In genomic region chr1:36369061-36369470, GRCh38 we compare ENCODE assay signal across 8 cellular contexts. TPM values are rescaled to one million over a fixed set of nuclear protein-coding genes. Genes with fewer than 3 reads are reported as not detected.
DNase-seq lines count a peak whose midpoint lies in the region; ATAC-seq and TF ChIP-seq lines count a peak whose summit lies in the region.

No MANE protein-coding gene starts in this region.

- peaks cover 44% of the 10 kb centered on the region for H3F3A ChIP-seq in GM23248 (ENCODE audit: insufficient read depth)

- H3K79me2 ChIP-seq in GM23248 (ENCODE audit: insufficient read depth): peaks cover 79% of the 10 kb centered on the region
- H3K79me2 ChIP-seq in mammary epithelial cell (ENCODE audit: insufficient read depth, low read length): peaks cover 71% of the 10 kb centered on the region

- H2AFZ ChIP-seq in GM23248: no peak overlapping the region
- no peak overlapping the region for H2AFZ ChIP-seq in mammary epithelial cell (ENCODE audit: low read depth, low read length)

- TF ChIP-seq CTCF in AG09309 (IDR thresholded peaks at IDR 0.05; ENCODE audit: control insufficient read depth, insufficient read depth, low read depth, low read length, missing control alignments): peak; percentile 90
- peak; percentile 85 to 90 for TF ChIP-seq CTCF in mammary epithelial cell (conservative IDR thresholded peaks at IDR 0.05 in 1 of 2, IDR thresholded peaks at IDR 0.05 in 1 of 2; ENCODE audit: extremely low read depth in 1 of 2, insufficient read depth in 1 of 2, low read depth in 1 of 2, low read length in 2 of 2)

- in situ Hi-C loops in GM23248 (cut with MboI) (no loop called here), mammary epithelial cell (cut with MboI; ENCODE audit: low sequenced_read_pairs in 2 of 2) (no loop called here)

- ATAC-seq in GM21786 (IDR thresholded peaks at IDR 0.05; ENCODE audit: unreplicated experiment): no peak

- CTCF ChIA-PET in mammary epithelial cell (lab: Charles Lee; ENCODE audit: low non-redundant PET): interaction anchor here (0.6 to 0.9 kb wide), 4 partner anchors 18 to 225 kb away, joined by 3 to 4 read pairs (median 4); no protein-coding TSS in a partner anchor

- H3K27ac ChIP-seq in GM23248: no peak overlapping the region
- H3K27ac ChIP-seq in mammary epithelial cell (ENCODE audit: insufficient read depth, low read depth, low read length): no peak overlapping the region
- peak overlapping the region; percentile 21 for H3K27ac ChIP-seq in layer of hippocampus (ENCODE audit: low read depth, low read length)

- no TSS peak for BruUV-seq in mammary epithelial cell (replicated peaks; lab: Mats Ljungman, UMichigan)

- H3K4me1 ChIP-seq in GM23248 (ENCODE audit: insufficient read depth) (peaks cover 45% of the 10 kb centered on the region), mammary epithelial cell (ENCODE audit: insufficient read depth, low read length) (peaks cover 23% of the 10 kb centered on the region)

- DNase-seq in AG09309 (ENCODE audit: low read depth): no peak
- DNase-seq in GM23248: peak; percentile 80
- DNase-seq in NCI-H2227 (lab: John Stamatoyannopoulos, UW; ENCODE audit: unreplicated experiment): peak; percentile 85
- peak; percentile 73 for DNase-seq in activated CD4-positive, CD25-positive, alpha-beta regulatory T cell treated with anti-CD3 and anti-CD28 coated beads, Interleukin-2, amount 50 U/mL, for 16 hours (ENCODE audit: low read depth, low spot score)
- peak; percentile 50 for DNase-seq in mammary epithelial cell
- peak; percentile 68 to 80 for DNase-seq in stimulated activated CD4-positive, alpha-beta T cell treated with anti-CD3 and anti-CD28 coated beads, Interleukin-4, amount 100 ng/mL, for 4 hours

- H3K4me2 ChIP-seq in GM23248 (ENCODE audit: unreplicated experiment): no peak overlapping the region
- H3K4me2 ChIP-seq in mammary epithelial cell (ENCODE audit: insufficient read depth, low read depth, low read length): no peak overlapping the region

- H3K4me3 ChIP-seq in AG09309 (ENCODE audit: control insufficient read depth, low read depth, low read length) (no peak overlapping the region), GM23248 (no peak overlapping the region), mammary epithelial cell (replicated peaks in 1 of 3; ENCODE audit: insufficient read depth in 1 of 3, low read depth in 2 of 3, low read length in 3 of 3) (no peak overlapping the region)

- H3K9me3 ChIP-seq in GM23248 (ENCODE audit: low read depth): no peaks in the 10 kb centered on the region
- H3K9me3 ChIP-seq in mammary epithelial cell (replicated peaks; ENCODE audit: insufficient read depth, low read length): no peaks in the 10 kb centered on the region

- H3K27me3 ChIP-seq in GM23248 (replicated peaks; ENCODE audit: insufficient read depth) (no peaks in the 10 kb centered on the region), mammary epithelial cell (ENCODE audit: insufficient read depth, low read length) (no peaks in the 10 kb centered on the region), layer of hippocampus (ENCODE audit: control insufficient read depth, insufficient read depth, low read length) (no peaks in the 10 kb centered on the region)

- H4K20me1 ChIP-seq in GM23248 (ENCODE audit: insufficient read depth) (no peaks in the 10 kb centered on the region), mammary epithelial cell (ENCODE audit: insufficient read depth, low read length) (no peaks in the 10 kb centered on the region)

- no peaks in the 10 kb centered on the region for H3K9me2 ChIP-seq in GM23248 (ENCODE audit: insufficient read depth)

- intact Hi-C loops in mammary epithelial cell (cut with micrococcal nuclease): loop anchor here (1.0 to 2.0 kb wide), 5 partner anchors 18 to 270 kb away; partner anchors contain the start of gene TRAPPC3

- H3K36me3 ChIP-seq in GM23248 (ENCODE audit: low read depth): no peaks in the 10 kb centered on the region
- H3K36me3 ChIP-seq in mammary epithelial cell (ENCODE audit: insufficient read depth, low read length): peaks cover 5% of the 10 kb centered on the region

- H3K9ac ChIP-seq in GM23248 (no peak overlapping the region), mammary epithelial cell (ENCODE audit: insufficient read depth, low read length) (no peak overlapping the region)

- dilution Hi-C loops in mammary epithelial cell (cut with HindIII; ENCODE audit: low sequenced_read_pairs): no loop called here

- WGBS in GM23248 (ENCODE audit: low coverage in 1 of 2, low lambda C conversion rate in 2 of 2, missing lambda C conversion rate in 2 of 2), 2 experiments: 10 to 19% methylated on average over 2 of the region's 2 CpGs
- WGBS in mammary epithelial cell (ENCODE audit: low coverage, missing lambda C conversion rate): 39% methylated on average over 2 of the region's 2 CpGs

RNA-seq across cellular contexts. Expression of gene STK40, which starts 16.7 kb away (rescaled TPM):
- 11.1 and 16.4 TPM in 2 replicates for total RNA-seq in GM23248 (2014; rRNA removed; shearing (Covaris generic))
- polyA plus RNA-seq in GM23248 (2016; fragmentation: Nextera tagmentation; extraction: Ambion mirVana): 15.3 and 16.2 TPM in 2 replicates
- total RNA-seq in mammary epithelial cell: 10 to 100 TPM; 13.2 to 21.3 TPM
- polyA plus RNA-seq in mammary epithelial cell: 10.5 TPM
- 50.5 TPM for polyA minus RNA-seq in mammary epithelial cell

RNA-seq across cellular contexts. Expression of gene LSM10, which starts 28.6 kb away (rescaled TPM):
- total RNA-seq in GM23248 (2014; rRNA removed; shearing (Covaris generic)): 4.6 and 10.4 TPM in 2 replicates
- polyA plus RNA-seq in GM23248 (2016; fragmentation: Nextera tagmentation; extraction: Ambion mirVana) (72.5 and 80.2 TPM in 2 replicates), mammary epithelial cell (55.3 TPM)
- 10 to 100 TPM; 10.8 to 34.9 TPM for total RNA-seq in mammary epithelial cell
- 24.0 TPM for polyA minus RNA-seq in mammary epithelial cell

RNA-seq across cellular contexts. Expression of gene EVA1B, which starts 45.6 kb away (rescaled TPM):
- 294 and 328 TPM in 2 replicates for total RNA-seq in GM23248 (2014; rRNA removed; shearing (Covaris generic))
- polyA plus RNA-seq in GM23248 (2016; fragmentation: Nextera tagmentation; extraction: Ambion mirVana): 95.0 and 111 TPM in 2 replicates
- 1 to 10 TPM; 9.2 to 10.0 TPM for total RNA-seq in mammary epithelial cell
- 1.9 TPM for polyA plus RNA-seq in mammary epithelial cell
- polyA minus RNA-seq in mammary epithelial cell: not detected

Comparison
In these comparisons a context has a peak if more than half of its experiments do, and no peak if none do; other contexts are left out.
1. RNA of gene EVA1B, which starts 45.6 kb away (total RNA-seq): 294 to 328 TPM in GM23248; 9.2 to 10.0 TPM in mammary epithelial cell; every median in the first group is over 10 times any median in the second.